ENCODE assay signal across 28 cellular contexts in the genomic region with DNA sequence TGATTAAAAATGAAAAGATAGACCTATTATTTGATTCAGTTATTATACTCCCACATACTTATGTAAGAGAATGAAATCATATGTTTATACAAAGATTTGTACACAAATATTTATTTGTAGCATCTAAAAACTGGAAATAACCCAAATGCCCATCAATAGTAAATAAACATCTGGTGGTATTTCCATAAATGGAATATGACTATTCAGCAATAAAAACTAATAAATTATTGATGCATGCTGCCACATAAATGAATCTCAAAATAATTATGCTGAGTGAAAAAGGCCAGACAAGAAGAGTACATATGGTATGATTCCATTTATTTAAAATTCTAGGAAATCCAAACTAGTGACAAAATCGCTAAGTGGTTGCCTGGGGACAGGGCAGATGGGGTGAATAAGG.
"Had no signal": no experiment of that assay in that cellular context is flagged by ENCODE, and none has a peak within 500 bp of the region (broad histone marks: within the 10 kb centered on the region; RNA-seq: fewer than 3 reads in every experiment).

No MANE protein-coding gene starts in this region.

- H3K9ac ChIP-seq: neural progenitor cell, parathyroid adenoma had no signal

- H3K27me3 ChIP-seq: left lung, neural progenitor cell, neutrophil, right atrium auricular region, suprapubic skin, tibial artery, upper lobe of right lung had no signal

- DNase-seq: hippocampal formation; kidney; left colon; left lung; lower lobe of right lung; mammary epithelial cell; mesenchymal stem cell; naive B cell; natural killer cell; nephron progenitor cell; occipital lobe; psoas muscle; stimulated activated CD4-positive, alpha-beta T cell treated with anti-CD3 and anti-CD28 coated beads, Interleukin-12 subunit alpha, Interleukin-12 subunit beta, amount 100 ng/mL, for 4 hours; stimulated activated CD4-positive, alpha-beta T cell treated with anti-CD3 and anti-CD28 coated beads, Interleukin-15, amount 100 ng/mL, for 24 hours; stimulated activated CD4-positive, alpha-beta T cell treated with anti-CD3 and anti-CD28 coated beads, Interleukin-4, amount 100 ng/mL, for 24 hours; stimulated activated naive CD4-positive, alpha-beta T cell; tibial artery; trophoblast cell; upper lobe of right lung had no signal

- H3K4me2 ChIP-seq: neural progenitor cell had no signal

- H3K9me3 ChIP-seq: neutrophil, suprapubic skin had no signal

- H3K27ac ChIP-seq: left lung, lower lobe of right lung, neural progenitor cell, neutrophil, parathyroid adenoma, psoas muscle, right atrium auricular region, skin epidermis, suprapubic skin, thoracic aorta, tibial artery, upper lobe of right lung had no signal

- H2AFZ ChIP-seq: neural progenitor cell, parathyroid adenoma had no signal

- H3K4me3 ChIP-seq: left lung, lower lobe of right lung, neural progenitor cell, psoas muscle, right atrium auricular region, skin epidermis, suprapubic skin, thoracic aorta, tibial artery, upper lobe of right lung had no signal

- H3K36me3 ChIP-seq: left lung, lower lobe of right lung, neural progenitor cell, neutrophil, right atrium auricular region, suprapubic skin, thoracic aorta, tibial artery, upper lobe of right lung had no signal

- H3K79me2 ChIP-seq: parathyroid adenoma had no signal

- ATAC-seq: left colon; left lung; lower lobe of right lung; natural killer cell; psoas muscle; sciatic nerve; stimulated activated effector memory CD8-positive, alpha-beta T cell treated with anti-CD3 and anti-CD28 coated beads, Interleukin-12 subunit alpha, Interleukin-12 subunit beta, amount 100 ng/mL, for 72 hours; upper lobe of right lung had no signal

- H3K4me1 ChIP-seq: left lung, lower lobe of right lung, parathyroid adenoma, psoas muscle, right atrium auricular region, suprapubic skin, tibial artery, upper lobe of right lung had no signal
